ENCODE assay signal across 9 cellular contexts in genomic region chr6:81075974-81076373, GRCh38.
DNase-seq lines count a peak whose midpoint lies in the region; ATAC-seq, FAIRE-seq and TF ChIP-seq lines count a peak whose summit lies in the region.
"Had no signal": no experiment of that assay in that cellular context is flagged by ENCODE, and none has a peak within 500 bp of the region (broad histone marks: within the 10 kb centered on the region; RNA-seq: fewer than 3 reads in every experiment).

No MANE protein-coding gene starts in this region.

- H3K9me3 Mint-ChIP-seq in Calu3 (ENCODE audit: low read depth, unreplicated experiment), result peaks cover 7% of the 10 kb centered on the region

- no peaks in the 10 kb centered on the region for H3K27me3 Mint-ChIP-seq in Calu3 (ENCODE audit: unreplicated experiment)

- H3K4me1 Mint-ChIP-seq in Calu3 (ENCODE audit: low read depth, unreplicated experiment), result no peaks in the 10 kb centered on the region

- no peak overlapping the region for H3K4me3 Mint-ChIP-seq in Calu3 (ENCODE audit: low read depth, unreplicated experiment)

- H3K9me3 ChIP-seq in adipocyte (ENCODE audit: control insufficient read depth, low read length), result no peaks in the 10 kb centered on the region
- H3K9me3 ChIP-seq in upper lobe of left lung, result no peaks in the 10 kb centered on the region

- H3K27ac ChIP-seq in upper lobe of left lung, result no peak overlapping the region

- CTCF ChIA-PET in Calu3 (lab: Charles Lee), result interaction anchor here (0.5 to 0.7 kb wide), 2 partner anchors 39 to 376 kb away, joined by 3 read pairs; no protein-coding TSS in a partner anchor

- TF ChIP-seq POLR2A in upper lobe of left lung (IDR thresholded peaks at IDR 0.05), result no peak

- no peaks in the 10 kb centered on the region for H3K36me3 Mint-ChIP-seq in Calu3 (ENCODE audit: insufficient read depth, unreplicated experiment)

- ATAC-seq in upper lobe of left lung (ENCODE audit: low FRiP score in 2 of 2) (no peak), GM18907 (IDR thresholded peaks at IDR 0.05; ENCODE audit: unreplicated experiment) (no peak)
- ATAC-seq: sciatic nerve had no signal

- H3K4me3 ChIP-seq in adipocyte (ENCODE audit: low read length) (no peak overlapping the region), upper lobe of left lung (no peak overlapping the region)

- H3K36me3 ChIP-seq in adipocyte (ENCODE audit: control insufficient read depth, insufficient read depth, low read length, severe bottlenecking), result no peaks in the 10 kb centered on the region
- H3K36me3 ChIP-seq in upper lobe of left lung, result no peaks in the 10 kb centered on the region

- H3K27ac Mint-ChIP-seq in Calu3 (ENCODE audit: unreplicated experiment), result no peak overlapping the region

- H3K9ac ChIP-seq in adipocyte (ENCODE audit: low read length), result no peak overlapping the region

- intact Hi-C loops in Calu3 (cut with micrococcal nuclease; ENCODE audit: unreplicated experiment), result loop anchor here (10.0 kb wide), 1 partner anchor 471 kb away; no protein-coding TSS in a partner anchor

- no peak for TF ChIP-seq EP300 in upper lobe of left lung (IDR thresholded peaks at IDR 0.05)

- no peaks in the 10 kb centered on the region for H3K4me1 ChIP-seq in adipocyte (ENCODE audit: control insufficient read depth, insufficient read depth, low read length)
- H3K4me1 ChIP-seq in upper lobe of left lung, result no peaks in the 10 kb centered on the region

- DNase-seq in Calu3 (no peak), HCEC 1CT (peak; percentile 13), adipocyte (ENCODE audit: low read depth) (peak; percentile 33), left kidney (ENCODE audit: low read depth, low spot score) (peak; percentile 53), HTR-8/SVneo (ENCODE audit: insufficient read length, low spot score) (no peak), upper lobe of left lung (no peak)
- no peak for DNase-seq in central memory CD4-positive, alpha-beta T cell

- no peaks in the 10 kb centered on the region for H3K27me3 ChIP-seq in adipocyte (replicated peaks; ENCODE audit: control insufficient read depth, insufficient read depth, low read length)
- no peaks in the 10 kb centered on the region for H3K27me3 ChIP-seq in upper lobe of left lung

- peak; percentile 30 for TF ChIP-seq CTCF in Calu3 (IDR thresholded peaks at IDR 0.05; ENCODE audit: unreplicated experiment)
- TF ChIP-seq CTCF in upper lobe of left lung (IDR thresholded peaks at IDR 0.05), result no peak

- WGBS in upper lobe of left lung, 2 donors, result 58 to 63% methylated on average over 5 of the region's 5 CpGs

- FAIRE-seq in HTR-8/SVneo (lab: Jason Lieb, UNC), result no peak

- no TSS peak for BruUV-seq in Calu3 (replicated peaks; lab: Mats Ljungman, UMichigan)

Comparison
In these comparisons a context has a peak if more than half of its experiments do, and no peak if none do; other contexts are left out.
1. DNase-seq: peak in HCEC 1CT (single experiment), adipocyte (single experiment) and left kidney (single experiment); none in Calu3 (single experiment), central memory CD4-positive, alpha-beta T cell (single experiment), HTR-8/SVneo (single experiment) and upper lobe of left lung (0 of 2).